ENCODE assay signal across 13 cellular contexts in the genomic region with DNA sequence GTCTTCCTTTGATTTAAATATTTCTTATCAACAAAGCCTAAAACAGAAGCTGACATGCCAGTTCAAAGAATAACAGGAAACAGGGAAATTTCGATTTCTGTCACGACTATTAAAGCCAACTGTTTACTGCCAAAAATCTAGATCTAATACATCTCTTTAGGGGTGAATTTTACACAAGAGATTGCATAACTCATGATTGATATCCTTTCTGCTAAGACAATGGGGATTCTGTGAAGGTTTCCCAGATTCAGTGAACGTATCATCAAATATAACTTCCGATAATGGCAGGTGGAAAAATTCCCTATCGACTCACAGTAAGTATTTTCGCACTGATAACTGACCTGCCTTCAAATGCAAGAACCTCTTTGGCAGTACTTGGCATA. TPM values are rescaled to one million over a fixed set of nuclear protein-coding genes. Genes with fewer than 3 reads are reported as not detected.
DNase-seq lines count a peak whose midpoint lies in the region; ATAC-seq, FAIRE-seq and TF ChIP-seq lines count a peak whose summit lies in the region.
"Had no signal": no experiment of that assay in that cellular context is flagged by ENCODE, and none has a peak within 500 bp of the region (broad histone marks: within the 10 kb centered on the region; RNA-seq: fewer than 3 reads in every experiment).

No MANE protein-coding gene starts in this region.

- no peak for TF ChIP-seq POLR2A in gastrocnemius medialis (IDR thresholded peaks at IDR 0.05)

- ATAC-seq in GM19324 (IDR thresholded peaks at IDR 0.05; ENCODE audit: low FRiP score, unreplicated experiment) (peak; percentile 16), HG03354 (IDR thresholded peaks at IDR 0.05; ENCODE audit: poor library complexity, severe bottlenecking, unreplicated experiment) (peak; percentile 13), pancreas (peak in 3 of 4 donors; percentile 26 to 43 (median 33)), gastrocnemius medialis (no peak)
- ATAC-seq: WTC11 had no signal

- DNase-seq in brain microvascular endothelial cell (no peak), pancreas (no peak), gastrocnemius medialis (no peak), HUDEP-2 (lab: John Stamatoyannopoulos, UW; ENCODE audit: unreplicated experiment in 76 of 76) (no peak), germinal center (ENCODE audit: low spot score) (no peak), HTR-8/SVneo (ENCODE audit: insufficient read length, low spot score) (no peak)
- DNase-seq: heart right ventricle, RPMI8226 had no signal

- no peak for TF ChIP-seq CTCF in brain microvascular endothelial cell (IDR thresholded peaks at IDR 0.05; ENCODE audit: low read depth, low read length, missing control alignments)
- TF ChIP-seq CTCF in pancreas (IDR thresholded peaks at IDR 0.05) = no peak
- no peak for TF ChIP-seq CTCF in gastrocnemius medialis (IDR thresholded peaks at IDR 0.05 in 4 of 5, conservative IDR thresholded peaks at IDR 0.05 in 1 of 5)

- H3K27ac ChIP-seq in brain microvascular endothelial cell (peak overlapping the region; percentile 20), pancreas (peak overlapping the region in 2 of 4 donors; percentile 69 to 70), gastrocnemius medialis (no peak overlapping the region)
- H3K27ac ChIP-seq: GM23248 had no signal

- H3K4me1 ChIP-seq in pancreas (peaks cover 0 to 11% (median 8%) of the 10 kb centered on the region in 3 donors), gastrocnemius medialis (no peaks in the 10 kb centered on the region)

- H3K4me3 ChIP-seq in brain microvascular endothelial cell (ENCODE audit: low read depth, low read length) (no peak overlapping the region), pancreas (no peak overlapping the region), gastrocnemius medialis (no peak overlapping the region)
- H3K4me3 ChIP-seq: GM23248, smooth muscle cell had no signal

- in situ Hi-C loops in brain microvascular endothelial cell (cut with HindIII; ENCODE audit: low pct_ligation_motif_present, low sequenced_read_pairs) = no loop called here
- in situ Hi-C loops in gastrocnemius medialis (cut with MboI; ENCODE audit: low sequenced_read_pairs in 4 of 4) = no loop called here

- H3K36me3 ChIP-seq in brain microvascular endothelial cell (replicated peaks) (no peaks in the 10 kb centered on the region), pancreas (no peaks in the 10 kb centered on the region), gastrocnemius medialis (no peaks in the 10 kb centered on the region)

- intact Hi-C loops in pancreas (cut with DNase I) (no loop called here), gastrocnemius medialis (cut with DNase I; ENCODE audit: low total_unique reads) (no loop called here)

- FAIRE-seq in pancreas (lab: Jason Lieb, UNC) (no peak), HTR-8/SVneo (lab: Jason Lieb, UNC) (no peak)

- H3K9me3 ChIP-seq in pancreas (no peaks in the 10 kb centered on the region), gastrocnemius medialis (no peaks in the 10 kb centered on the region)
- H3K9me3 ChIP-seq: heart right ventricle had no signal

- WGBS in pancreas, 2 donors = 9 to 10% methylated on average over 6 of the region's 6 CpGs

- H3K27me3 ChIP-seq in brain microvascular endothelial cell (replicated peaks) = no peaks in the 10 kb centered on the region
- H3K27me3 ChIP-seq in pancreas = no peaks in the 10 kb centered on the region
- no peaks in the 10 kb centered on the region for H3K27me3 ChIP-seq in gastrocnemius medialis
- H3K27me3 ChIP-seq: heart right ventricle had no signal

RNA-seq across cellular contexts. Expression of a gene that starts 42.9 kb away (rescaled TPM):
- total RNA-seq in pancreas = 10 to 100 TPM in 3 of 6 donors, 1 to 10 TPM in 3; 4.8 to 16.3 (median 11.8) TPM
- 1 to 10 TPM; 3.5 to 4.6 TPM for polyA plus RNA-seq in pancreas
- 1 to 10 TPM in 3 of 4 donors, under 1 TPM in 1; 0.31 to 2.0 (median 1.1) TPM for total RNA-seq in gastrocnemius medialis

RNA-seq across cellular contexts. Expression of a gene that starts 52.4 kb away (rescaled TPM):
- total RNA-seq in pancreas (10 to 100 TPM; 26.5 to 34.0 (median 30.7) TPM), gastrocnemius medialis (10 to 100 TPM; 60.3 to 81.5 (median 74.8) TPM)
- polyA plus RNA-seq in pancreas = 10 to 100 TPM; 10.7 to 18.8 TPM

Comparison
In these comparisons a context has a peak if more than half of its experiments do, and no peak if none do; other contexts are left out.
1. ATAC-seq: peak in GM19324 (single experiment), HG03354 (single experiment) and pancreas (3 of 4); none in gastrocnemius medialis (0 of 2).